In the genomic region with DNA sequence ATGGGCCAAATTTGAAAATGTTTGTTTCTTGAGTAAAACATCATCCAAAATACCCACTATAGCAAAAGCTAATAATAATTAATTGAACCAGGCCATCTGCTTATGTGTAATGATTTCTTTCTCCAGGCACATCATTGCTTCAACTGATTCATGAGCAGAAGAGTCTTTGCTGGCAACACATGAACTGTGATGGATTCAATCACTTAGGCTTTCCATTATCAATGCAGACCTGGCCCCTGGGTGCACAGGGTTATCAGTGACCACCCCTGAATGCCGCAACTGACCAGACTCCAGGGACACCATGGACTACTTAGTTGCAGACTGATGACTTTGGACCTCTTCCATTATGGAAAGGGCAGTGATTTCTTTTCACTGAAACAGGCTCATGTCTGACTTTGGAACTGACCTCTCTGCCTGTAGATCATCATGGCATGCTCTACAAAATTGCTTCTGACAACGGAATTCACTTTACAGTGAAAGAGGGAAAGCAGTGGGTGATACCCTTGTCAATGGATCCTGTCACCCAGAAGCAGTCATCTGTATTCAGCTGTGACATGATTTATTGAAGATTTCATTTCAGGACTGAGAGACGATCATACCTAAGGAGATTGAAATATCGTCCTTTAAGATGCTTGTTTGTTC, we compare ENCODE assay signal across 28 cellular contexts.
"Had no signal": no experiment of that assay in that cellular context is flagged by ENCODE, and none has a peak within 500 bp of the region (broad histone marks: within the 10 kb centered on the region; RNA-seq: fewer than 3 reads in every experiment).

No MANE protein-coding gene starts in this region.

- H3K4me3 Mint-ChIP-seq: natural killer cell; nephron; neural progenitor cell; stimulated activated effector memory CD8-positive, alpha-beta T cell treated with anti-CD3 and anti-CD28 coated beads, Interleukin-12 subunit alpha, Interleukin-12 subunit beta, amount 100 ng/mL, for 72 hours; stimulated activated naive CD8-positive, alpha-beta T cell treated with anti-CD3 and anti-CD28 coated beads, Interleukin-15, amount 100 ng/mL, for 72 hours had no signal

- H3K9me3 ChIP-seq: psoas muscle, right lobe of liver, sigmoid colon, suprapubic skin, testis, tibial artery, upper lobe of left lung, vagina had no signal

- H3K4me2 ChIP-seq: neural progenitor cell had no signal

- ATAC-seq: natural killer cell; psoas muscle; right cardiac atrium; right lobe of liver; stimulated activated effector memory CD8-positive, alpha-beta T cell treated with anti-CD3 and anti-CD28 coated beads, Interleukin-12 subunit alpha, Interleukin-12 subunit beta, amount 100 ng/mL, for 72 hours; stimulated activated naive CD8-positive, alpha-beta T cell treated with anti-CD3 and anti-CD28 coated beads, Interleukin-15, amount 100 ng/mL, for 72 hours; stimulated activated naive CD8-positive, alpha-beta T cell treated with anti-CD3 and anti-CD28 coated beads, Interleukin-15, Interleukin-2, amounts not matched to agents 100 U/mL and 50 U/mL, for 24 hours had no signal

- FAIRE-seq: small intestine, urothelium cell line had no signal

- DNase-seq: natural killer cell; occipital lobe; ovary; posterior cingulate gyrus; psoas muscle; right cardiac atrium; right lobe of liver; sigmoid colon; small intestine; stimulated activated CD4-positive, alpha-beta T cell treated with anti-CD3 and anti-CD28 coated beads, Interleukin-15, amount 100 ng/mL, for 24 hours; stimulated activated CD4-positive, alpha-beta T cell treated with anti-CD3 and anti-CD28 coated beads, Interleukin-2, amount 100 ng/mL, for 24 hours; stimulated activated CD4-positive, alpha-beta T cell treated with anti-CD3 and anti-CD28 coated beads, Interleukin-2, amount 100 ng/mL, for 48 hours; stimulated activated CD4-positive, alpha-beta T cell treated with anti-CD3 and anti-CD28 coated beads, Interleukin-4, amount 100 ng/mL, for 24 hours; stimulated activated naive CD4-positive, alpha-beta T cell; stimulated activated naive CD8-positive, alpha-beta T cell treated with anti-CD3 and anti-CD28 coated beads, Interleukin-15, amount 100 ng/mL, for 72 hours; stimulated activated naive CD8-positive, alpha-beta T cell treated with anti-CD3 and anti-CD28 coated beads, Interleukin-15, Interleukin-2, amounts not matched to agents 100 U/mL and 50 U/mL, for 24 hours; substantia nigra; testis; tibial artery; upper lobe of left lung had no signal

- H3K27me3 ChIP-seq: neural progenitor cell, ovary, right lobe of liver, suprapubic skin, testis, tibial artery, upper lobe of left lung, vagina had no signal

- H3K36me3 ChIP-seq: neural progenitor cell, ovary, right lobe of liver, sigmoid colon, upper lobe of left lung, vagina had no signal

- H3K27ac Mint-ChIP-seq: natural killer cell; nephron; neural progenitor cell; progenitor cell of endocrine pancreas; stimulated activated effector memory CD8-positive, alpha-beta T cell treated with anti-CD3 and anti-CD28 coated beads, Interleukin-12 subunit alpha, Interleukin-12 subunit beta, amount 100 ng/mL, for 72 hours; stimulated activated naive CD8-positive, alpha-beta T cell treated with anti-CD3 and anti-CD28 coated beads, Interleukin-15, amount 100 ng/mL, for 72 hours had no signal

- H3K4me3 ChIP-seq: neural progenitor cell, ovary, psoas muscle, right lobe of liver, sigmoid colon, suprapubic skin, testis, tibial artery, upper lobe of left lung, vagina had no signal

- H3K9ac ChIP-seq: neural progenitor cell, parathyroid adenoma had no signal

- H3K27me3 Mint-ChIP-seq: progenitor cell of endocrine pancreas had no signal

- H3K4me1 ChIP-seq: neural progenitor cell, parathyroid adenoma, psoas muscle, right lobe of liver, sigmoid colon, suprapubic skin, testis, tibial artery, upper lobe of left lung, vagina had no signal

- H2AFZ ChIP-seq: neural progenitor cell, parathyroid adenoma had no signal

- H3K9me3 Mint-ChIP-seq: natural killer cell; nephron; neural progenitor cell; stimulated activated effector memory CD8-positive, alpha-beta T cell treated with anti-CD3 and anti-CD28 coated beads, Interleukin-12 subunit alpha, Interleukin-12 subunit beta, amount 100 ng/mL, for 72 hours; stimulated activated naive CD8-positive, alpha-beta T cell treated with anti-CD3 and anti-CD28 coated beads, Interleukin-15, amount 100 ng/mL, for 72 hours had no signal

- H3K36me3 Mint-ChIP-seq: natural killer cell; stimulated activated effector memory CD8-positive, alpha-beta T cell treated with anti-CD3 and anti-CD28 coated beads, Interleukin-12 subunit alpha, Interleukin-12 subunit beta, amount 100 ng/mL, for 72 hours had no signal

- H3K4me1 Mint-ChIP-seq: natural killer cell; nephron; neural progenitor cell; stimulated activated effector memory CD8-positive, alpha-beta T cell treated with anti-CD3 and anti-CD28 coated beads, Interleukin-12 subunit alpha, Interleukin-12 subunit beta, amount 100 ng/mL, for 72 hours; stimulated activated naive CD8-positive, alpha-beta T cell treated with anti-CD3 and anti-CD28 coated beads, Interleukin-15, amount 100 ng/mL, for 72 hours had no signal

- H3K27ac ChIP-seq: neural progenitor cell, ovary, parathyroid adenoma, psoas muscle, right lobe of liver, sigmoid colon, suprapubic skin, testis, tibial artery, upper lobe of left lung, vagina had no signal

- H3K79me2 ChIP-seq: parathyroid adenoma had no signal
